11 cellular contexts compared by ENCODE assay signal in the genomic region with DNA sequence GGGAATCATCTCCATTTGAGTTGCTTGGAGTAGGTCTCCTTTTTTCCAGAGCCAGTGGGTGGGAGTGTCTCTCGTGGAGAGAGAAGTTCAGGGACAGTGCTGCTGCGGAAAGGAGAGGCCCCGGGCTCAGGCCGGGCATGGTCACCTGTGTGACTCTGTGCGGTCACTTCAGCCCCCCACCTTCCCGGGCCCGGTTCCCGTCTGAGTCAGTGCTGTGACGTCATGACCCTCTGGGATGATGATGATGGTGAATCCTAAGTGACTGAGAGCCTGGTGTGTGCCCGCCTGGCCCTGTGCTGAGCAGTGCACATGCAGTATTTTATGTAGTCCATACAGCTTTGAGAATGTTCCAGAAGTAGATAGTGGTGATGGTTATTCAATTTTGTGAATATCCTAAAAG. TPM values are rescaled to one million over a fixed set of nuclear protein-coding genes. Genes with fewer than 3 reads are reported as not detected.
A peak's percentile ranks its signal among the peaks of the same experiment; 100 is the strongest.
DNase-seq lines count a peak whose midpoint lies in the region; ATAC-seq and TF ChIP-seq lines count a peak whose summit lies in the region.
"Had no signal": no experiment of that assay in that cellular context is flagged by ENCODE, and none has a peak within 500 bp of the region (broad histone marks: within the 10 kb centered on the region; RNA-seq: fewer than 3 reads in every experiment).

No MANE protein-coding gene starts in this region.

- no peak for DNase-seq in T-helper 1 cell
- DNase-seq in activated B cell treated with CpG ODN at 0.5 μM for 24 hours = no peak
- no peak for DNase-seq in glutamatergic neuron
- no peak for DNase-seq in stomach
- DNase-seq in activated CD8-positive, alpha-beta memory T cell treated with anti-CD3 and anti-CD28 coated beads, Interleukin-2, amount 50 U/mL, for 48 hours = no peak
- DNase-seq in NCI-H1048 (lab: John Stamatoyannopoulos, UW) = no peak
- DNase-seq: brain microvascular endothelial cell, NCI-H2081 treated with DMSO at 0.1 percent for 48 hours, T1000 had no signal

- peaks cover 48 to 88% (median 72%) of the 10 kb centered on the region in 4 donors for H3K4me1 ChIP-seq in stomach

- no peaks in the 10 kb centered on the region for H3K9me3 ChIP-seq in stomach

- H3K36me3 Mint-ChIP-seq in T-helper 1 cell treated with Interleukin-12 subunit alpha and Interleukin-12 subunit beta and Interleukin-4 antibody, amounts not matched to agents 30 μg/mL and 1 μg/mL, for 36 hours (ENCODE audit: low read depth) = peaks cover 21% of the 10 kb centered on the region
- peaks cover 51% of the 10 kb centered on the region for H3K36me3 Mint-ChIP-seq in activated B cell treated with CpG ODN at 0.5 μM for 24 hours (ENCODE audit: low read depth)
- no peaks in the 10 kb centered on the region for H3K36me3 Mint-ChIP-seq in glutamatergic neuron (ENCODE audit: unreplicated experiment)

- peaks cover 55% of the 10 kb centered on the region for H3K4me1 Mint-ChIP-seq in T-helper 1 cell treated with Interleukin-12 subunit alpha and Interleukin-12 subunit beta and Interleukin-4 antibody, amounts not matched to agents 30 μg/mL and 1 μg/mL, for 36 hours (ENCODE audit: low read depth)
- H3K4me1 Mint-ChIP-seq in activated B cell treated with CpG ODN at 0.5 μM for 24 hours (peaks cover 65% of the 10 kb centered on the region), glutamatergic neuron (ENCODE audit: low read depth, unreplicated experiment) (peaks cover 30% of the 10 kb centered on the region)

- no peaks in the 10 kb centered on the region for H3K27me3 Mint-ChIP-seq in T-helper 1 cell treated with Interleukin-12 subunit alpha and Interleukin-12 subunit beta and Interleukin-4 antibody, amounts not matched to agents 30 μg/mL and 1 μg/mL, for 36 hours (ENCODE audit: low read depth)
- no peaks in the 10 kb centered on the region for H3K27me3 Mint-ChIP-seq in activated B cell treated with CpG ODN at 0.5 μM for 24 hours
- H3K27me3 Mint-ChIP-seq in glutamatergic neuron (ENCODE audit: unreplicated experiment) = peaks cover 5% of the 10 kb centered on the region

- no peaks in the 10 kb centered on the region for H3K27me3 ChIP-seq in stomach
- H3K27me3 ChIP-seq: brain microvascular endothelial cell had no signal

- WGBS in stomach, 5 donors = 86 to 94% (median 88%) methylated on average over 9 to 10 of the region's 10 CpGs

- peak overlapping the region in 4 of 5 donors; percentile 88 to 95 (median 90) for H3K27ac ChIP-seq in stomach
- H3K27ac ChIP-seq: brain microvascular endothelial cell had no signal

- TF ChIP-seq POLR2A in stomach (IDR thresholded peaks at IDR 0.05) = no peak

- no peak for ATAC-seq in activated B cell treated with CpG ODN at 0.5 μM for 24 hours (ENCODE audit: low read depth)
- no peak for ATAC-seq in HG03442 (IDR thresholded peaks at IDR 0.05; ENCODE audit: unreplicated experiment)

- H3K4me3 Mint-ChIP-seq in T-helper 1 cell treated with Interleukin-12 subunit alpha and Interleukin-12 subunit beta and Interleukin-4 antibody, amounts not matched to agents 30 μg/mL and 1 μg/mL, for 36 hours = no peak overlapping the region
- H3K4me3 Mint-ChIP-seq in activated B cell treated with CpG ODN at 0.5 μM for 24 hours (no peak overlapping the region), glutamatergic neuron (ENCODE audit: unreplicated experiment) (peak overlapping the region; percentile 15)

- intact Hi-C loops in activated B cell treated with CpG ODN at 0.5 μM for 24 hours (cut with micrococcal nuclease) = no loop called here
- intact Hi-C loops in stomach (cut with DNase I; ENCODE audit: low total_unique reads) = no loop called here

- H3K36me3 ChIP-seq in stomach = peaks cover 13 to 33% (median 27%) of the 10 kb centered on the region in 4 donors

- POLR2A ChIA-PET in activated B cell treated with CpG ODN at 0.5 μM for 24 hours (lab: Charles Lee) = interaction anchor here (2.9 kb wide), 1 partner anchor 9 kb away, joined by 9 read pairs; no protein-coding TSS in a partner anchor

- no peak overlapping the region for H3K4me3 ChIP-seq in stomach

- CTCF ChIA-PET in activated B cell treated with CpG ODN at 0.5 μM for 24 hours (lab: Charles Lee) = no interaction called here

- no peaks in the 10 kb centered on the region for H3K9me3 Mint-ChIP-seq in T-helper 1 cell treated with Interleukin-12 subunit alpha and Interleukin-12 subunit beta and Interleukin-4 antibody, amounts not matched to agents 30 μg/mL and 1 μg/mL, for 36 hours
- H3K9me3 Mint-ChIP-seq in activated B cell treated with CpG ODN at 0.5 μM for 24 hours (no peaks in the 10 kb centered on the region), glutamatergic neuron (ENCODE audit: unreplicated experiment) (peaks cover 3% of the 10 kb centered on the region)

- TF ChIP-seq CTCF in activated B cell treated with CpG ODN at 0.5 μM for 24 hours (IDR thresholded peaks at IDR 0.05) (no peak), glutamatergic neuron (IDR thresholded peaks at IDR 0.05; ENCODE audit: partially characterized antibody, unreplicated experiment) (no peak), stomach (IDR thresholded peaks at IDR 0.05) (no peak)

- no peak for TF ChIP-seq EP300 in stomach (IDR thresholded peaks at IDR 0.05)

- peak overlapping the region; percentile 52 for H3K27ac Mint-ChIP-seq in T-helper 1 cell treated with Interleukin-12 subunit alpha and Interleukin-12 subunit beta and Interleukin-4 antibody, amounts not matched to agents 30 μg/mL and 1 μg/mL, for 36 hours
- peak overlapping the region; percentile 92 for H3K27ac Mint-ChIP-seq in activated B cell treated with CpG ODN at 0.5 μM for 24 hours
- H3K27ac Mint-ChIP-seq in glutamatergic neuron (ENCODE audit: unreplicated experiment) = peak overlapping the region; percentile 96

RNA-seq across cellular contexts. Expression of a gene that starts 32.6 kb away (rescaled TPM):
- total RNA-seq in activated B cell treated with CpG ODN at 0.5 μM for 24 hours = 98.3 and 111 TPM in 2 replicates
- total RNA-seq in glutamatergic neuron (ENCODE audit: unreplicated experiment) = 49.8 TPM
- 100 to 1,000 TPM in 1 of 5 donors, 10 to 100 TPM in 4; 11.6 to 140 (median 52.5) TPM for total RNA-seq in stomach
- polyA plus RNA-seq in stomach = 10 to 100 TPM; 34.7 to 43.7 (median 40.8) TPM
